ENCODE assay signal across 24 cellular contexts in the genomic region with DNA sequence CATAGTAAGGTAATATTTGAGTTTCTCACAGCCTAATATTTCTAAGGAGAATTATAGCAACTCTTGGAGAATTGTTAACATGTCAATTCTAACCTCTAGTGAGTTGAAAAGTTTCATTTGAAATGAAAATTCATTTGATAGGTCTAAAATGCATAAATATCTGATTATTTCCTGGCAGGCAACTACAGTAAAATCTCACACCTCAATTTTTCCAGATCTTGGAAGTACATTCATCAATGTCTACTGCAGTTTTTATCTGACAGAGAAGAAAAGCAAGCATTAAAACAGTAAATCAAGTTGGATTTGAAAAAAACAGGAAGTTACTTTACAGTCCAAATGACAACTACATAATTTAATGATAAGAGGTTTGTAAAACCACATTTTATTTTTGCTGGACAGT.
"Had no signal": no experiment of that assay in that cellular context is flagged by ENCODE, and none has a peak within 500 bp of the region (broad histone marks: within the 10 kb centered on the region; RNA-seq: fewer than 3 reads in every experiment).

No MANE protein-coding gene starts in this region.

- DNase-seq: activated CD4-positive, alpha-beta T cell treated with anti-CD3 and anti-CD28 coated beads for 4 hours; activated CD8-positive, alpha-beta memory T cell treated with anti-CD3 and anti-CD28 coated beads, Interleukin-2, amount 50 U/mL, for 4 hours; activated CD8-positive, alpha-beta T cell treated with anti-CD3 and anti-CD28 coated beads for 36 hours; activated gamma-delta T cell treated with Interleukin-2 at 50 U/mL for 16 hours; activated T-cell treated with anti-CD3 and anti-CD28 coated beads, Interleukin-2, amount 50 U/mL, for 72 hours; aorta; central memory CD4-positive, alpha-beta T cell; Karpas-422; MM.1S; NCI-H1092; NCI-H1417 treated with DMSO at 0.1 percent for 48 hours; NCI-H1694; NCI-H2029; NCI-H2107; NCI-H2171 treated with DMSO at 0.1 percent for 48 hours; NCI-H226; NCI-H510A; NCI-H526 treated with DMSO at 0.1 percent for 48 hours; NK-92 treated with Interleukin-12 subunit alpha and Interleukin-12 subunit beta, amount 100 ng/mL, for 24 hours; SIG-M5; T-cell; T-helper 2 cell; T1000 had no signal

- ATAC-seq: activated CD4-positive, CD25-positive, alpha-beta regulatory T cell treated with anti-CD3 and anti-CD28 coated beads, Interleukin-2, amount 50 U/mL, for 24 hours; activated CD8-positive, alpha-beta T cell treated with anti-CD3 and anti-CD28 coated beads for 36 hours; activated T-cell treated with anti-CD3 and anti-CD28 coated beads, Interleukin-2, amount 50 U/mL, for 72 hours; T-cell had no signal
